14 cellular contexts compared by ENCODE assay signal in the genomic region with DNA sequence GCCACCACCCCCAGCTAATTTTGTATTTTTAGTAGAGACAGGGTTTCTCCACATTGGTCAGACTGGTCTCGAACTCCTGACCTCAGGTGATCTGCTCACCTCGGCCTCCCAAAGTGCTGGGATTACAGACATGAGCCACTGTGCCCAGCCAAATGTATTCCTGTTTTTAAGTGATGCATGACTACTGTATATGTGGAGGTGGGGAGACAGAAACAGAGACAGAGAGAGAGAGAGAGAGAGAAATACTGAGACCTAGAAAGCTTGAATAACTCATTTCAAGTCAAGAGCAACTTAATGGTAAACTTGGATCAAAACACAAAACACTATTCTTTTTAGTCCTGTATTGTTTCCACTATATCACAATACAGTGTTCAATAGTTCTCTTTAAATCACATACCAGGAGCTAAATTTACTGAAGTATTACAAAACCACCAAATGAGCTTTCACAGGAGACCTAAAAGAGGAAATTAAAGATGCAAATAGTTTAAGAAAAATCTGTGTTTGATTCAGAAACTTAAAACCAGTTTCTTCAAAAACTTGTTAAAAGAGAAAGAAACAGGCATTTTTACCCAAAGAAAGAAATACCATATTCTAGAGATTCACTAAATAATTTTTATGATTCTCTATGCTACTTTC.
A peak's percentile ranks its signal among the peaks of the same experiment; 100 is the strongest.
DNase-seq lines count a peak whose midpoint lies in the region; ATAC-seq, FAIRE-seq and TF ChIP-seq lines count a peak whose summit lies in the region.
"Had no signal": no experiment of that assay in that cellular context is flagged by ENCODE, and none has a peak within 500 bp of the region (broad histone marks: within the 10 kb centered on the region; RNA-seq: fewer than 3 reads in every experiment).

No MANE protein-coding gene starts in this region.

- ATAC-seq in GM18505 (IDR thresholded peaks at IDR 0.05; ENCODE audit: unreplicated experiment) (peak; percentile 38), GM21723 (IDR thresholded peaks at IDR 0.05; ENCODE audit: unreplicated experiment) (peak; percentile 40)

- no peak overlapping the region for H2BK5ac ChIP-seq in mesendoderm (ENCODE audit: low read length)

- H3K79me2 ChIP-seq in keratinocyte (ENCODE audit: control insufficient read depth, insufficient read depth, low read length): no peaks in the 10 kb centered on the region
- no peaks in the 10 kb centered on the region for H3K79me2 ChIP-seq in mesendoderm (ENCODE audit: control insufficient read depth, insufficient read depth, low read length)

- no peaks in the 10 kb centered on the region for H3K9me3 Mint-ChIP-seq in IgD-negative memory B cell
- H3K9me3 Mint-ChIP-seq: endodermal cell had no signal

- no peak for TF ChIP-seq POLR2A in GM18505 (IDR thresholded peaks at IDR 0.05; ENCODE audit: borderline replicate concordance, extremely low read depth, insufficient read depth, insufficient read length)

- H3K9ac ChIP-seq in keratinocyte (ENCODE audit: control insufficient read depth, extremely low read depth, insufficient read depth, low read length): no peak overlapping the region
- no peak overlapping the region for H3K9ac ChIP-seq in mesendoderm (ENCODE audit: low read length)

- H2AK5ac ChIP-seq in mesendoderm (ENCODE audit: low read length): no peak overlapping the region

- no peaks in the 10 kb centered on the region for H3K9me3 ChIP-seq in keratinocyte (ENCODE audit: control insufficient read depth, low read depth, low read length)
- H3K9me3 ChIP-seq in right atrium auricular region: no peaks in the 10 kb centered on the region

- no peak overlapping the region for H2AFZ ChIP-seq in keratinocyte (ENCODE audit: control insufficient read depth, low read length)

- TF ChIP-seq CTCF in keratinocyte (optimal IDR thresholded peaks at IDR 0.05 in 1 of 3, IDR thresholded peaks at IDR 0.05 in 1 of 3, conservative IDR thresholded peaks at IDR 0.05 in 1 of 3; ENCODE audit: extremely low read depth in 1 of 3, insufficient read depth in 2 of 3, low read length in 3 of 3): no peak
- no peak for TF ChIP-seq CTCF in right atrium auricular region (IDR thresholded peaks at IDR 0.05)

- H3K27ac ChIP-seq in keratinocyte (ENCODE audit: control insufficient read depth, insufficient read depth, low read length) (peak overlapping the region; percentile 2), mesendoderm (ENCODE audit: low read depth, low read length) (no peak overlapping the region), right atrium auricular region (no peak overlapping the region)

- H3K36me3 Mint-ChIP-seq in IgD-negative memory B cell: no peaks in the 10 kb centered on the region

- H4K5ac ChIP-seq in mesendoderm (ENCODE audit: low read length): no peak overlapping the region

- H3K4ac ChIP-seq in mesendoderm (ENCODE audit: low read depth, low read length): no peak overlapping the region

- no peak overlapping the region for H2BK15ac ChIP-seq in mesendoderm (replicated peaks; ENCODE audit: low read depth)

- no peak overlapping the region for H3K18ac ChIP-seq in mesendoderm (ENCODE audit: low read length)

- H2BK120ac ChIP-seq in mesendoderm (ENCODE audit: low read depth, low read length): no peak overlapping the region

- H3K23ac ChIP-seq in mesendoderm (ENCODE audit: low read length): no peak overlapping the region

- H3K79me1 ChIP-seq in mesendoderm (ENCODE audit: low read length): no peaks in the 10 kb centered on the region

- H3K4me1 ChIP-seq in keratinocyte (ENCODE audit: control insufficient read depth, extremely low read depth, insufficient read depth, low read length) (peaks cover 13% of the 10 kb centered on the region), mesendoderm (ENCODE audit: control insufficient read depth, low read depth, low read length) (peaks cover 2% of the 10 kb centered on the region), right atrium auricular region (peaks cover 0 to 13% of the 10 kb centered on the region in 2 donors)

- peak overlapping the region in 2 of 3 donors; percentile 63 to 88 for H3K27ac Mint-ChIP-seq in IgD-negative memory B cell
- H3K27ac Mint-ChIP-seq: endodermal cell had no signal

- FAIRE-seq in keratinocyte (lab: Jason Lieb, UNC): no peak
- FAIRE-seq: small intestine had no signal

- no peaks in the 10 kb centered on the region for H3K36me3 ChIP-seq in keratinocyte (ENCODE audit: control insufficient read depth in 2 of 2, extremely low read depth in 1 of 2, insufficient read depth in 2 of 2, low read length in 2 of 2)
- no peaks in the 10 kb centered on the region for H3K36me3 ChIP-seq in mesendoderm (ENCODE audit: control insufficient read depth, insufficient read depth, low read length)
- no peaks in the 10 kb centered on the region for H3K36me3 ChIP-seq in right atrium auricular region

- no peaks in the 10 kb centered on the region for H3K9me1 ChIP-seq in keratinocyte (ENCODE audit: control insufficient read depth, extremely low read depth, insufficient read depth, low read length)

- no peak overlapping the region for H3K56ac ChIP-seq in mesendoderm (ENCODE audit: low read length)

- dilution Hi-C loops in keratinocyte (cut with MboI; ENCODE audit: extremely low pct_ligation_motif_present, low sequenced_read_pairs): no loop called here

- H3K27me3 ChIP-seq in keratinocyte (ENCODE audit: control insufficient read depth, extremely low read depth, insufficient read depth, low read length) (no peaks in the 10 kb centered on the region), mesendoderm (ENCODE audit: insufficient read depth, low read length, poor library complexity) (no peaks in the 10 kb centered on the region), right atrium auricular region (no peaks in the 10 kb centered on the region)

- DNase-seq in keratinocyte (ENCODE audit: low read depth, low spot score): no peak
- DNase-seq in GDM1 (lab: John Stamatoyannopoulos, UW): no peak
- no peak for DNase-seq in mesendoderm
- DNase-seq in COR-L47 (lab: John Stamatoyannopoulos, UW): no peak
- DNase-seq in right atrium auricular region (ENCODE audit: low spot score): no peak
- DNase-seq: activated CD4-positive, alpha-beta T cell treated with anti-CD3 and anti-CD28 coated beads for 4 hours; amygdala; endodermal cell; NCI-H2171 treated with DMSO at 0.1 percent for 48 hours; SHP77 treated with DMSO at 0.1 percent for 48 hours; small intestine had no signal

- H4K20me1 ChIP-seq in keratinocyte (ENCODE audit: control insufficient read depth, extremely low read depth, insufficient read depth, low read length): no peaks in the 10 kb centered on the region

- H3K4me3 ChIP-seq in keratinocyte (ENCODE audit: control insufficient read depth in 2 of 3, extremely low read depth in 1 of 3, insufficient read depth in 2 of 3, low read depth in 1 of 3, low read length in 3 of 3): no peak overlapping the region
- no peak overlapping the region for H3K4me3 ChIP-seq in mesendoderm (ENCODE audit: low read length)
- H3K4me3 ChIP-seq in right atrium auricular region: no peak overlapping the region

- H3K4me2 ChIP-seq in keratinocyte (ENCODE audit: control insufficient read depth, extremely low read depth, insufficient read depth, low read depth, low read length) (no peak overlapping the region), mesendoderm (ENCODE audit: low read length) (no peak overlapping the region)

- no CpG with 5 or more reads among the region's 2 CpGs for WGBS in mesendoderm (ENCODE audit: extremely low coverage, insufficient coverage, low lambda C conversion rate)

- H3K4me1 Mint-ChIP-seq in IgD-negative memory B cell: peaks cover 12 to 26% (median 25%) of the 10 kb centered on the region in 3 donors

- H3K4me3 Mint-ChIP-seq in IgD-negative memory B cell: peak overlapping the region in 3 of 4 donors; percentile 7 to 73 (median 55)
- H3K4me3 Mint-ChIP-seq: endodermal cell had no signal

- no peaks in the 10 kb centered on the region for H3K27me3 Mint-ChIP-seq in IgD-negative memory B cell

- no peak overlapping the region for H4K8ac ChIP-seq in mesendoderm (ENCODE audit: low read depth, low read length)
